In genomic region chr7:3725145-3725544, GRCh38 we compare ENCODE assay signal across 22 cellular contexts.
"Had no signal": no experiment of that assay in that cellular context is flagged by ENCODE, and none has a peak within 500 bp of the region (broad histone marks: within the 10 kb centered on the region; RNA-seq: fewer than 3 reads in every experiment).

No MANE protein-coding gene starts in this region.

- DNase-seq: activated B cell treated with CpG ODN at 0.5 μM for 24 hours; activated CD4-positive, alpha-beta T cell treated with anti-CD3 and anti-CD28 coated beads for 36 hours; activated CD4-positive, alpha-beta T cell treated with anti-CD3 and anti-CD28 coated beads, Interleukin-2, amount 50 U/mL, for 4 hours; activated CD8-positive, alpha-beta memory T cell treated with anti-CD3 and anti-CD28 coated beads for 24 hours; activated CD8-positive, alpha-beta memory T cell treated with anti-CD3 and anti-CD28 coated beads, Interleukin-2, amount 50 U/mL, for 4 hours; activated naive CD8-positive, alpha-beta T cell treated with anti-CD3 and anti-CD28 coated beads for 36 hours; activated T-cell treated with anti-CD3 and anti-CD28 coated beads, Interleukin-2, amount 50 U/mL, for 24 hours; amniotic stem cell; dermis blood vessel endothelial cell; effector CD8-positive, alpha-beta T cell; hypothalamus; kidney; mammary epithelial cell; naive thymus-derived CD8-positive, alpha-beta T cell; retina; stimulated activated CD4-positive, alpha-beta T cell treated with anti-CD3 and anti-CD28 coated beads, Interleukin-1b, Interleukin-23, amount 100 ng/mL, for 48 hours; substantia nigra; T1000 had no signal

- H3K9me3 ChIP-seq: tibial nerve had no signal

- FAIRE-seq: kidney had no signal

- H3K4me2 ChIP-seq: neural progenitor cell had no signal

- H3K27ac ChIP-seq: cardiac muscle cell, neural progenitor cell had no signal

- ATAC-seq: activated CD4-positive, alpha-beta T cell treated with anti-CD3 and anti-CD28 coated beads for 36 hours; activated T-helper 17 cell treated with anti-CD3 and anti-CD28 coated beads, Interleukin-2, amount 50 U/mL, for 72 hours; naive thymus-derived CD8-positive, alpha-beta T cell had no signal

- H3K27me3 ChIP-seq: cardiac muscle cell, neural progenitor cell, tibial nerve had no signal

- H3K36me3 ChIP-seq: cardiac muscle cell, neural progenitor cell, tibial nerve had no signal

- H2AFZ ChIP-seq: neural progenitor cell had no signal

- H3K4me3 ChIP-seq: cardiac muscle cell, neural progenitor cell, tibial nerve had no signal

- H3K9ac ChIP-seq: neural progenitor cell had no signal
